In genomic region chr6:90650041-90650948, GRCh38 we compare ENCODE assay signal across 20 cellular contexts.
"Had no signal": no experiment of that assay in that cellular context is flagged by ENCODE, and none has a peak within 500 bp of the region (broad histone marks: within the 10 kb centered on the region; RNA-seq: fewer than 3 reads in every experiment).

No MANE protein-coding gene starts in this region.

- H3K9me3 ChIP-seq: transverse colon, vagina had no signal

- H3K4me3 ChIP-seq: coronary artery, transverse colon, vagina had no signal

- H3K27ac ChIP-seq: coronary artery, foreskin keratinocyte, transverse colon, vagina had no signal

- H3K36me3 ChIP-seq: transverse colon, vagina had no signal

- H3K27me3 ChIP-seq: foreskin keratinocyte, transverse colon, vagina had no signal

- H3K4me1 ChIP-seq: transverse colon, vagina had no signal

- DNase-seq: activated CD4-positive, alpha-beta T cell treated with anti-CD3 and anti-CD28 coated beads, Interleukin-2, amount 50 U/mL, for 1 hour; activated naive CD4-positive, alpha-beta T cell; activated naive CD8-positive, alpha-beta T cell treated with anti-CD3 and anti-CD28 coated beads, Interleukin-2, amount 10 ng/mL, durations not matched to agents 7 days and 5 days; effector CD4-positive, alpha-beta T cell; foreskin keratinocyte; glutamatergic neuron; hypothalamus; kidney; left ventricle myocardium superior; mesenchymal stem cell; naive thymus-derived CD8-positive, alpha-beta T cell; occipital lobe; stimulated activated CD4-positive, alpha-beta T cell treated with anti-CD3 and anti-CD28 coated beads, Interleukin-4, amount 100 ng/mL, for 1 hour; stimulated activated naive CD4-positive, alpha-beta T cell; transverse colon had no signal

- H3K9me3 Mint-ChIP-seq: activated naive CD8-positive, alpha-beta T cell treated with anti-CD3 and anti-CD28 coated beads, Interleukin-2, amount 10 ng/mL, durations not matched to agents 7 days and 5 days; central memory CD8-positive, alpha-beta T cell; naive thymus-derived CD8-positive, alpha-beta T cell had no signal

- H3K36me3 Mint-ChIP-seq: activated naive CD8-positive, alpha-beta T cell treated with anti-CD3 and anti-CD28 coated beads, Interleukin-2, amount 10 ng/mL, durations not matched to agents 7 days and 5 days; brain; naive thymus-derived CD8-positive, alpha-beta T cell had no signal

- ATAC-seq: activated CD4-positive, CD25-positive, alpha-beta regulatory T cell treated with anti-CD3 and anti-CD28 coated beads, Interleukin-2, amount 50 U/mL, for 24 hours; foreskin keratinocyte; left ventricle myocardium superior; naive thymus-derived CD8-positive, alpha-beta T cell had no signal

- H3K4me1 Mint-ChIP-seq: activated naive CD8-positive, alpha-beta T cell treated with anti-CD3 and anti-CD28 coated beads, Interleukin-2, amount 10 ng/mL, durations not matched to agents 7 days and 5 days; brain; naive thymus-derived CD8-positive, alpha-beta T cell had no signal

- H3K4me3 Mint-ChIP-seq: activated naive CD8-positive, alpha-beta T cell treated with anti-CD3 and anti-CD28 coated beads, Interleukin-2, amount 10 ng/mL, durations not matched to agents 7 days and 5 days; brain; central memory CD8-positive, alpha-beta T cell; naive thymus-derived CD8-positive, alpha-beta T cell had no signal
